In genomic region chr15:33022629-33023028, GRCh38 we compare ENCODE assay signal across 8 cellular contexts.
DNase-seq lines count a peak whose midpoint lies in the region; ATAC-seq, FAIRE-seq and TF ChIP-seq lines count a peak whose summit lies in the region.

No MANE protein-coding gene starts in this region.

- dilution Hi-C loops in endothelial cell of umbilical vein (cut with MboI; ENCODE audit: extremely low pct_ligation_motif_present, low sequenced_read_pairs), result no loop called here

- POLR2A ChIA-PET in endothelial cell of umbilical vein (lab: Charles Lee), result interaction anchor here (0.6 kb wide), 1 partner anchor 283 kb away, joined by 3 read pairs; no protein-coding TSS in a partner anchor

- CTCF ChIA-PET in endothelial cell of umbilical vein (lab: Charles Lee), result interaction anchor here (0.6 to 6.0 kb wide), 23 partner anchors 8 to 678 kb away, joined by 3 to 111 read pairs (median 4); no protein-coding TSS in a partner anchor

- H3K9me3 ChIP-seq in NT2/D1 (ENCODE audit: insufficient read depth, low read length), result no peaks in the 10 kb centered on the region; the same call in 1 of the 2 replicates
- no peaks in the 10 kb centered on the region for H3K9me3 ChIP-seq in endothelial cell of umbilical vein (replicated peaks; ENCODE audit: control insufficient read depth, insufficient read depth, low read length)

- no peaks in the 10 kb centered on the region for H3K36me3 ChIP-seq in NT2/D1 (ENCODE audit: insufficient read depth, insufficient read length, low read length)
- no peaks in the 10 kb centered on the region for H3K36me3 ChIP-seq in endothelial cell of umbilical vein (ENCODE audit: control insufficient read depth in 2 of 2, extremely low read depth in 1 of 2, insufficient read depth in 2 of 2, low read length in 2 of 2)

- DNase-seq in DMS53 treated with DMSO at 0.1 percent for 48 hours (lab: John Stamatoyannopoulos, UW; ENCODE audit: unreplicated experiment), result peak; percentile 2
- no peak for DNase-seq in NT2/D1 (ENCODE audit: low read depth, low spot score)
- peak; percentile 80 for DNase-seq in endothelial cell of umbilical vein (ENCODE audit: low read depth, low spot score)
- peak; percentile 47 for DNase-seq in nephron progenitor cell
- DNase-seq in activated CD4-positive, alpha-beta T cell treated with anti-CD3 and anti-CD28 coated beads, Interleukin-2, amount 10 ng/mL, durations not matched to agents 24 days and 14 days, result no peak

- peak overlapping the region; percentile 37 for H3K4me3 Mint-ChIP-seq in nephron progenitor cell
- H3K4me3 Mint-ChIP-seq in activated CD4-positive, alpha-beta T cell treated with anti-CD3 and anti-CD28 coated beads, Interleukin-2, amount 10 ng/mL, durations not matched to agents 24 days and 14 days, result no peak overlapping the region

- H3K9ac ChIP-seq in NT2/D1 (ENCODE audit: insufficient read length, low read depth) (peak overlapping the region; percentile 32), endothelial cell of umbilical vein (replicated peaks; ENCODE audit: extremely low read depth, insufficient read depth, low read length) (no peak overlapping the region)

- H3K79me2 ChIP-seq in endothelial cell of umbilical vein (ENCODE audit: control insufficient read depth, insufficient read depth, low read length), result no peaks in the 10 kb centered on the region

- TF ChIP-seq CTCF in endothelial cell of umbilical vein (IDR thresholded peaks at IDR 0.05; ENCODE audit: extremely low read depth in 1 of 2, insufficient read depth in 1 of 2, low read depth in 1 of 2, low read length in 2 of 2) (no peak), nephron progenitor cell (IDR thresholded peaks at IDR 0.05) (no peak)

- peak; percentile 71 for FAIRE-seq in endothelial cell of umbilical vein (lab: Jason Lieb, UNC)

- H3K9me1 ChIP-seq in endothelial cell of umbilical vein (replicated peaks; ENCODE audit: control insufficient read depth, extremely low read depth, insufficient read depth, low read length), result no peaks in the 10 kb centered on the region

- no peaks in the 10 kb centered on the region for H3K27me3 Mint-ChIP-seq in nephron progenitor cell (ENCODE audit: low read depth, poor library complexity)
- peaks cover 8% of the 10 kb centered on the region for H3K27me3 Mint-ChIP-seq in activated CD4-positive, alpha-beta T cell treated with anti-CD3 and anti-CD28 coated beads, Interleukin-2, amount 10 ng/mL, durations not matched to agents 24 days and 14 days

- peak overlapping the region; percentile 48 for H3K4me2 ChIP-seq in endothelial cell of umbilical vein (ENCODE audit: insufficient read depth, low read length)

- TF ChIP-seq POLR2A in endothelial cell of umbilical vein (IDR thresholded peaks at IDR 0.05; ENCODE audit: low read depth, low read length), result no peak

- no TSS peak for BruUV-seq in endothelial cell of umbilical vein (replicated peaks; lab: Mats Ljungman, UMichigan)

- intact Hi-C loops in endothelial cell of umbilical vein (cut with micrococcal nuclease), result loop anchor here (1.0 to 5.0 kb wide), 4 partner anchors 45 to 680 kb away; no protein-coding TSS in a partner anchor
- intact Hi-C loops in activated CD4-positive, alpha-beta T cell treated with anti-CD3 and anti-CD28 coated beads, Interleukin-2, amount 10 ng/mL, durations not matched to agents 24 days and 14 days (cut with micrococcal nuclease), result no loop called here

- no peaks in the 10 kb centered on the region for H3K27me3 ChIP-seq in NT2/D1 (ENCODE audit: insufficient read depth, insufficient read length)
- H3K27me3 ChIP-seq in endothelial cell of umbilical vein (ENCODE audit: control insufficient read depth in 2 of 2, insufficient read depth in 2 of 2, low read length in 2 of 2), result no peaks in the 10 kb centered on the region

- H3K4me1 Mint-ChIP-seq in nephron progenitor cell, result peaks cover 56% of the 10 kb centered on the region
- H3K4me1 Mint-ChIP-seq in activated CD4-positive, alpha-beta T cell treated with anti-CD3 and anti-CD28 coated beads, Interleukin-2, amount 10 ng/mL, durations not matched to agents 24 days and 14 days, result peaks cover 2% of the 10 kb centered on the region

- H3K27ac Mint-ChIP-seq in nephron progenitor cell, result peak overlapping the region; percentile 62
- no peak overlapping the region for H3K27ac Mint-ChIP-seq in activated CD4-positive, alpha-beta T cell treated with anti-CD3 and anti-CD28 coated beads, Interleukin-2, amount 10 ng/mL, durations not matched to agents 24 days and 14 days

- H4K20me1 ChIP-seq in endothelial cell of umbilical vein (replicated peaks; ENCODE audit: control insufficient read depth, extremely low read depth, insufficient read depth, low read length), result no peaks in the 10 kb centered on the region

- H3K9me3 Mint-ChIP-seq in nephron progenitor cell, result peaks cover 15% of the 10 kb centered on the region
- no peaks in the 10 kb centered on the region for H3K9me3 Mint-ChIP-seq in activated CD4-positive, alpha-beta T cell treated with anti-CD3 and anti-CD28 coated beads, Interleukin-2, amount 10 ng/mL, durations not matched to agents 24 days and 14 days

- peaks cover 3% of the 10 kb centered on the region for H3K4me1 ChIP-seq in NT2/D1 (ENCODE audit: insufficient read depth, insufficient read length)
- H3K4me1 ChIP-seq in endothelial cell of umbilical vein (ENCODE audit: control insufficient read depth, extremely low read depth, insufficient read depth, low read length), result peaks cover 10% of the 10 kb centered on the region

- H3K36me3 Mint-ChIP-seq in nephron progenitor cell (ENCODE audit: low read depth), result peaks cover 17% of the 10 kb centered on the region
- H3K36me3 Mint-ChIP-seq in activated CD4-positive, alpha-beta T cell treated with anti-CD3 and anti-CD28 coated beads, Interleukin-2, amount 10 ng/mL, durations not matched to agents 24 days and 14 days (ENCODE audit: low read depth), result no peaks in the 10 kb centered on the region

- H3K27ac ChIP-seq in endothelial cell of umbilical vein (ENCODE audit: insufficient read depth, low read depth, low read length), result peak overlapping the region; percentile 60

- ATAC-seq in GM21576 (IDR thresholded peaks at IDR 0.05; ENCODE audit: unreplicated experiment) (no peak), GM19455 (IDR thresholded peaks at IDR 0.05; ENCODE audit: unreplicated experiment) (no peak), GM18511 (IDR thresholded peaks at IDR 0.05; ENCODE audit: unreplicated experiment) (no peak)

- no peak overlapping the region for H3K4me3 ChIP-seq in NT2/D1 (ENCODE audit: insufficient read length, low read depth)
- H3K4me3 ChIP-seq in endothelial cell of umbilical vein (replicated peaks in 1 of 3; ENCODE audit: insufficient read depth in 1 of 3, low read depth in 1 of 3, low read length in 3 of 3), result no peak overlapping the region

- H2AFZ ChIP-seq in endothelial cell of umbilical vein (ENCODE audit: low read depth, low read length), result peak overlapping the region; percentile 55

TF ChIP-seq in endothelial cell of umbilical vein, 7 proteins besides CTCF, POLR2A, EP300 and RAD21:
- TF ChIP-seq FOS (IDR thresholded peaks at IDR 0.05; ENCODE audit: borderline replicate concordance, insufficient read depth, low read length) (no peak), MYC (IDR thresholded peaks at IDR 0.05; ENCODE audit: low read depth, low read length) (no peak), MAX (IDR thresholded peaks at IDR 0.05; ENCODE audit: insufficient read depth, insufficient read length) (no peak), GATA2 (IDR thresholded peaks at IDR 0.05; ENCODE audit: insufficient read depth, insufficient read length, low read depth, low read length) (no peak), JUN (IDR thresholded peaks at IDR 0.05; ENCODE audit: borderline replicate concordance, insufficient read depth, insufficient read length, low read depth) (no peak), EZH2 (IDR thresholded peaks at IDR 0.05; ENCODE audit: borderline replicate concordance, low read depth, low read length, severe bottlenecking) (no peak), POLR2AphosphoS5 (IDR thresholded peaks at IDR 0.05; ENCODE audit: insufficient read depth, low read depth, low read length) (no peak)

Comparison
In these comparisons a context has a peak if more than half of its experiments do, and no peak if none do; other contexts are left out.
1. DNase-seq: peak in DMS53 treated with DMSO at 0.1 percent for 48 hours (single experiment), endothelial cell of umbilical vein (single experiment) and nephron progenitor cell (single experiment); none in NT2/D1 (single experiment) and activated CD4-positive, alpha-beta T cell treated with anti-CD3 and anti-CD28 coated beads, Interleukin-2, amount 10 ng/mL, durations not matched to agents 24 days and 14 days (single experiment).